In genomic region chr11:76210920-76211851, GRCh38 we compare ENCODE assay signal across 10 cellular contexts. TPM values are rescaled to one million over a fixed set of nuclear protein-coding genes. Genes with fewer than 3 reads are reported as not detected.
DNase-seq lines count a peak whose midpoint lies in the region; ATAC-seq and TF ChIP-seq lines count a peak whose summit lies in the region.
"Had no signal": no experiment of that assay in that cellular context is flagged by ENCODE, and none has a peak within 500 bp of the region (broad histone marks: within the 10 kb centered on the region; RNA-seq: fewer than 3 reads in every experiment).

No MANE protein-coding gene starts in this region.

- TF ChIP-seq CTCF in heart right ventricle (IDR thresholded peaks at IDR 0.05) (no peak), prostate gland (IDR thresholded peaks at IDR 0.05) (no peak)

- peak overlapping the region in 2 of 7 donors; percentile 31 to 42 for H3K27ac Mint-ChIP-seq in CD4-positive, alpha-beta memory T cell
- H3K27ac Mint-ChIP-seq: stimulated activated naive B cell treated with anti-CD40 and anti-IgM and Interleukin-4, amounts not matched to agents 10 μg/mL and 1 μg/mL and 100 μg/mL, for 72 hours had no signal

- CTCF ChIA-PET in CD4-positive, alpha-beta memory T cell (lab: Charles Lee; ENCODE audit: partially characterized antibody), result interaction anchor here (0.7 to 9.7 kb wide), 4 partner anchors 20 to 110 kb away, joined by 3 to 288 read pairs (median 4); no protein-coding TSS in a partner anchor

- H3K36me3 Mint-ChIP-seq in CD4-positive, alpha-beta memory T cell, result no peaks in the 10 kb centered on the region

- WGBS in heart right ventricle, 2 donors, result 41 to 45% methylated on average over 35 of the region's 35 CpGs
- WGBS in prostate gland, result 32% methylated on average over 35 of the region's 35 CpGs

- no peak overlapping the region for H3K9ac ChIP-seq in SK-N-MC (ENCODE audit: insufficient read length)

- peaks cover 3% of the 10 kb centered on the region for H3K27me3 ChIP-seq in CD4-positive, alpha-beta memory T cell (ENCODE audit: insufficient read depth, low read length)
- H3K27me3 ChIP-seq in heart right ventricle (peaks cover 0 to 76% (median 0%) of the 10 kb centered on the region in 7 donors), prostate gland (replicated peaks; ENCODE audit: insufficient read depth) (no peaks in the 10 kb centered on the region)

- no peaks in the 10 kb centered on the region for H3K36me3 ChIP-seq in CD4-positive, alpha-beta memory T cell (ENCODE audit: insufficient read depth, low read length)
- H3K36me3 ChIP-seq in SK-N-MC (ENCODE audit: insufficient read depth, low read length), result no peaks in the 10 kb centered on the region
- no peaks in the 10 kb centered on the region for H3K36me3 ChIP-seq in heart right ventricle
- no peaks in the 10 kb centered on the region for H3K36me3 ChIP-seq in prostate gland

- POLR2A ChIA-PET in CD4-positive, alpha-beta memory T cell (lab: Charles Lee; ENCODE audit: partially characterized antibody), result interaction anchor here (0.9 to 1.3 kb wide), 2 partner anchors 13 to 77 kb away, joined by 3 to 4 read pairs; no protein-coding TSS in a partner anchor

- peaks cover 26% of the 10 kb centered on the region for H3K4me1 ChIP-seq in CD4-positive, alpha-beta memory T cell (ENCODE audit: insufficient read depth, low read length)
- H3K4me1 ChIP-seq in heart right ventricle (peaks cover 2 to 44% (median 33%) of the 10 kb centered on the region in 9 donors), prostate gland (replicated peaks) (peaks cover 9% of the 10 kb centered on the region)

- peak overlapping the region in 1 of 2 donors; percentile 24 for H3K4me3 ChIP-seq in CD4-positive, alpha-beta memory T cell (ENCODE audit: low read length in 2 of 2)
- peak overlapping the region; percentile 89 for H3K4me3 ChIP-seq in SK-N-MC
- H3K4me3 ChIP-seq in heart right ventricle, result peak overlapping the region in 9 of 10 donors; percentile 51 to 83 (median 70)
- H3K4me3 ChIP-seq in prostate gland, result peak overlapping the region; percentile 36 to 41

- peaks cover 7 to 15% of the 10 kb centered on the region in 2 donors for H3K27me3 Mint-ChIP-seq in CD4-positive, alpha-beta memory T cell

- no peak overlapping the region for H3K27ac ChIP-seq in CD4-positive, alpha-beta memory T cell (ENCODE audit: low read depth, low read length)
- H3K27ac ChIP-seq in SK-N-MC, result no peak overlapping the region
- H3K27ac ChIP-seq in heart right ventricle, result peak overlapping the region in 5 of 10 donors; percentile 20 to 77 (median 71)
- peak overlapping the region in 1 of 2 donors; percentile 38 for H3K27ac ChIP-seq in prostate gland

- H3K9me3 ChIP-seq in CD4-positive, alpha-beta memory T cell (ENCODE audit: control insufficient read depth in 1 of 2, low read length in 2 of 2), result no peaks in the 10 kb centered on the region
- H3K9me3 ChIP-seq in SK-N-MC (ENCODE audit: low read depth, low read length) (no peaks in the 10 kb centered on the region), heart right ventricle (no peaks in the 10 kb centered on the region), prostate gland (no peaks in the 10 kb centered on the region)

- ATAC-seq in heart right ventricle, result no peak
- ATAC-seq: stimulated activated naive B cell treated with anti-CD40 and anti-IgM and Interleukin-4, amounts not matched to agents 10 μg/mL and 1 μg/mL and 100 μg/mL, for 72 hours had no signal

- no peak for TF ChIP-seq POLR2A in prostate gland (IDR thresholded peaks at IDR 0.05)

- intact Hi-C loops in CD4-positive, alpha-beta memory T cell (cut with micrococcal nuclease), result no loop called here
- intact Hi-C loops in heart right ventricle (cut with DNase I) (loop anchor here in 2 of 10 donors (2.0 to 10.0 kb wide), 2 partner anchors 24 to 484 kb away; no protein-coding TSS in a partner anchor), prostate gland (cut with DNase I) (no loop called here)

- peak overlapping the region; percentile 58 to 84 (median 76) for H3K4me3 Mint-ChIP-seq in CD4-positive, alpha-beta memory T cell

- H3K4me1 Mint-ChIP-seq in CD4-positive, alpha-beta memory T cell, result peaks cover 8 to 24% (median 13%) of the 10 kb centered on the region in 4 donors

- peaks cover 0 to 3% (median 0%) of the 10 kb centered on the region in 8 donors for H3K9me3 Mint-ChIP-seq in CD4-positive, alpha-beta memory T cell
- H3K9me3 Mint-ChIP-seq: stimulated activated naive B cell treated with anti-CD40 and anti-IgM and Interleukin-4, amounts not matched to agents 10 μg/mL and 1 μg/mL and 100 μg/mL, for 72 hours had no signal

- peak in 2 of 5 donors; percentile 23 to 44 for DNase-seq in CD4-positive, alpha-beta memory T cell
- DNase-seq in SK-N-MC (ENCODE audit: low read depth, low spot score) (no peak), heart right ventricle (peak in 1 of 2 donors; percentile 6), prostate gland (ENCODE audit: low spot score) (no peak), hippocampal formation (lab: John Stamatoyannopoulos, UW) (no peak), T1000 (lab: John Stamatoyannopoulos, UW) (no peak), epidermal melanocyte (ENCODE audit: insufficient read length, low spot score) (no peak), NCI-H2227 (lab: John Stamatoyannopoulos, UW; ENCODE audit: unreplicated experiment) (no peak)
- DNase-seq: central memory CD4-positive, alpha-beta T cell; stimulated activated naive B cell treated with anti-CD40 and anti-IgM and Interleukin-4, amounts not matched to agents 10 μg/mL and 1 μg/mL and 100 μg/mL, for 72 hours had no signal

RNA-seq across cellular contexts. Expression of gene WNT11, which starts 4.9 kb away (rescaled TPM):
- total RNA-seq in CD4-positive, alpha-beta memory T cell, result under 1 TPM in 1 of 2 experiments, not detected in 1; 0.93 TPM
- polyA plus RNA-seq in CD4-positive, alpha-beta memory T cell, result under 1 TPM in 1 of 2 donors, not detected in 1; 0.16 TPM
- 10 to 100 TPM in 1 of 10 donors, 1 to 10 TPM in 9; 5.1 to 12.0 (median 8.1) TPM for total RNA-seq in heart right ventricle
- 1 to 10 TPM; 5.3 to 6.7 TPM for polyA plus RNA-seq in heart right ventricle
- total RNA-seq in prostate gland, result 1 to 10 TPM; 4.1 to 9.3 TPM
